Comparison of ENCODE assay signal across 3 cellular contexts in genomic region chr21:44401386-44402160, GRCh38.
TF ChIP-seq lines count a peak whose summit lies in the region.

No MANE protein-coding gene starts in this region.

TF ChIP-seq in SK-N-SH, 30 proteins besides CTCF, POLR2A, EP300 and RAD21:
- TF ChIP-seq GABPA (IDR thresholded peaks at IDR 0.05; ENCODE audit: low read depth) (no peak), TAF1 (IDR thresholded peaks at IDR 0.05; ENCODE audit: borderline replicate concordance, low read depth, low read length) (no peak), FOXJ3 (CRISPR knock-in tag; IDR thresholded peaks at IDR 0.05) (no peak), SMC3 (IDR thresholded peaks at IDR 0.05; ENCODE audit: low read depth, low read length) (no peak), RCOR1 (IDR thresholded peaks at IDR 0.05; ENCODE audit: low read length) (no peak), JUND (IDR thresholded peaks at IDR 0.05) (no peak), SIN3A (IDR thresholded peaks at IDR 0.05; ENCODE audit: borderline replicate concordance, low read depth, low read length) (no peak), NFIC (IDR thresholded peaks at IDR 0.05; ENCODE audit: borderline replicate concordance) (no peak), IRF3 (IDR thresholded peaks at IDR 0.05; ENCODE audit: low read depth, low read length) (no peak), PBX3 (IDR thresholded peaks at IDR 0.05) (no peak), FOXM1 (IDR thresholded peaks at IDR 0.05; ENCODE audit: low read depth) (no peak), RFX5 (IDR thresholded peaks at IDR 0.05; ENCODE audit: low read length) (no peak), RXRA (IDR thresholded peaks at IDR 0.05; ENCODE audit: borderline replicate concordance, low read depth) (no peak)

TF ChIP-seq in SK-N-SH treated with all-trans-retinoic acid at 6 μM for 48 hours, 23 proteins besides CTCF, POLR2A, EP300 and RAD21:
- TF ChIP-seq TSHZ2 (CRISPR knock-in tag; IDR thresholded peaks at IDR 0.05) (no peak), TCF4 (CRISPR knock-in tag; IDR thresholded peaks at IDR 0.05; ENCODE audit: borderline replicate concordance) (no peak), RARB (CRISPR knock-in tag; IDR thresholded peaks at IDR 0.05) (no peak), PPARA (CRISPR knock-in tag; IDR thresholded peaks at IDR 0.05; ENCODE audit: borderline replicate concordance) (no peak), ESRRG (CRISPR knock-in tag; IDR thresholded peaks at IDR 0.05) (no peak), PATZ1 (CRISPR knock-in tag; IDR thresholded peaks at IDR 0.05; ENCODE audit: borderline replicate concordance) (no peak), ARNTL (CRISPR knock-in tag; IDR thresholded peaks at IDR 0.05; ENCODE audit: borderline replicate concordance, low read depth) (no peak), SNAI2 (CRISPR knock-in tag; IDR thresholded peaks at IDR 0.05) (no peak), OSR1 (CRISPR knock-in tag; IDR thresholded peaks at IDR 0.05) (no peak), BACH2 (CRISPR knock-in tag; IDR thresholded peaks at IDR 0.05; ENCODE audit: borderline replicate concordance) (no peak), ISL1 (CRISPR knock-in tag; IDR thresholded peaks at IDR 0.05) (no peak), CSDC2 (CRISPR knock-in tag; IDR thresholded peaks at IDR 0.05) (no peak)

TF ChIP-seq in HepG2, 621 proteins besides CTCF, POLR2A, EP300 and RAD21:
- TF ChIP-seq POLR2AphosphoS5 (IDR thresholded peaks at IDR 0.05; ENCODE audit: low read depth, low read length) = no peak
- TF ChIP-seq PAWR (CRISPR knock-in tag; IDR thresholded peaks at IDR 0.05; ENCODE audit: borderline replicate concordance) = no peak
- TF ChIP-seq MEF2D (CRISPR knock-in tag; IDR thresholded peaks at IDR 0.05) = no peak
- TF ChIP-seq GPBP1L1 (CRISPR knock-in tag; IDR thresholded peaks at IDR 0.05) = no peak
- TF ChIP-seq CHCHD3 (CRISPR knock-in tag; IDR thresholded peaks at IDR 0.05) = no peak
- TF ChIP-seq ZFP91 (CRISPR knock-in tag; IDR thresholded peaks at IDR 0.05; ENCODE audit: borderline replicate concordance) = no peak
- TF ChIP-seq ZNF580 (CRISPR knock-in tag; IDR thresholded peaks at IDR 0.05; ENCODE audit: borderline replicate concordance, low read depth) = no peak
- no peak for TF ChIP-seq ZHX2 (IDR thresholded peaks at IDR 0.05; ENCODE audit: low read depth)
- no peak for TF ChIP-seq ZHX2 (CRISPR knock-in tag; IDR thresholded peaks at IDR 0.05; ENCODE audit: borderline replicate concordance)
- no peak for TF ChIP-seq GABPA (IDR thresholded peaks at IDR 0.05; ENCODE audit: low read depth, low read length)
- no peak for TF ChIP-seq GABPA (CRISPR knock-in tag; IDR thresholded peaks at IDR 0.05; ENCODE audit: low read depth)
- no peak for TF ChIP-seq SRY (CRISPR knock-in tag; IDR thresholded peaks at IDR 0.05)
- no peak for TF ChIP-seq TEF (CRISPR knock-in tag; IDR thresholded peaks at IDR 0.05)
